Comparison of ENCODE assay signal across 1 cellular context in the genomic region with DNA sequence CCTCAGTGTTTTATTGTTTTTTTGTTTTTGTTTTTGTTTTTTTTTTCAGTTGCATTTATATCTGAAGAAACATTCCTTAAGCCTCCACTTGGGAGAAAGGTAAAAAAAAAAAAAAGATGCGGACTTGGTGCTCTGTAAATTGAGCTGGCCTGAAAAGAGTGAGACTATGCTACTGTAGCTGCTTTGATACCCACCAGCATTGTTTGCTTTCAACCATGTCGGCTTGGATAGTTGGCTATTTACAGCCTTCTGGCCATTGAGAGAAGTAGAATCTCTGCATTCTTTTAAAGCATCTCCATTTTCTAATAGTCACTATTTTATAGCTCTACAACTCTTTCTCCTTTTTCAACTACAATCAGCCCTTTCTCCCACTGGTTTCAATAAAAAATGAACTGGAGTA.
TF ChIP-seq lines count a peak whose summit lies in the region.

No MANE protein-coding gene starts in this region.

TF ChIP-seq in GM23338, 12 proteins besides CTCF, POLR2A, EP300 and RAD21:
- TF ChIP-seq, protein P1, sequence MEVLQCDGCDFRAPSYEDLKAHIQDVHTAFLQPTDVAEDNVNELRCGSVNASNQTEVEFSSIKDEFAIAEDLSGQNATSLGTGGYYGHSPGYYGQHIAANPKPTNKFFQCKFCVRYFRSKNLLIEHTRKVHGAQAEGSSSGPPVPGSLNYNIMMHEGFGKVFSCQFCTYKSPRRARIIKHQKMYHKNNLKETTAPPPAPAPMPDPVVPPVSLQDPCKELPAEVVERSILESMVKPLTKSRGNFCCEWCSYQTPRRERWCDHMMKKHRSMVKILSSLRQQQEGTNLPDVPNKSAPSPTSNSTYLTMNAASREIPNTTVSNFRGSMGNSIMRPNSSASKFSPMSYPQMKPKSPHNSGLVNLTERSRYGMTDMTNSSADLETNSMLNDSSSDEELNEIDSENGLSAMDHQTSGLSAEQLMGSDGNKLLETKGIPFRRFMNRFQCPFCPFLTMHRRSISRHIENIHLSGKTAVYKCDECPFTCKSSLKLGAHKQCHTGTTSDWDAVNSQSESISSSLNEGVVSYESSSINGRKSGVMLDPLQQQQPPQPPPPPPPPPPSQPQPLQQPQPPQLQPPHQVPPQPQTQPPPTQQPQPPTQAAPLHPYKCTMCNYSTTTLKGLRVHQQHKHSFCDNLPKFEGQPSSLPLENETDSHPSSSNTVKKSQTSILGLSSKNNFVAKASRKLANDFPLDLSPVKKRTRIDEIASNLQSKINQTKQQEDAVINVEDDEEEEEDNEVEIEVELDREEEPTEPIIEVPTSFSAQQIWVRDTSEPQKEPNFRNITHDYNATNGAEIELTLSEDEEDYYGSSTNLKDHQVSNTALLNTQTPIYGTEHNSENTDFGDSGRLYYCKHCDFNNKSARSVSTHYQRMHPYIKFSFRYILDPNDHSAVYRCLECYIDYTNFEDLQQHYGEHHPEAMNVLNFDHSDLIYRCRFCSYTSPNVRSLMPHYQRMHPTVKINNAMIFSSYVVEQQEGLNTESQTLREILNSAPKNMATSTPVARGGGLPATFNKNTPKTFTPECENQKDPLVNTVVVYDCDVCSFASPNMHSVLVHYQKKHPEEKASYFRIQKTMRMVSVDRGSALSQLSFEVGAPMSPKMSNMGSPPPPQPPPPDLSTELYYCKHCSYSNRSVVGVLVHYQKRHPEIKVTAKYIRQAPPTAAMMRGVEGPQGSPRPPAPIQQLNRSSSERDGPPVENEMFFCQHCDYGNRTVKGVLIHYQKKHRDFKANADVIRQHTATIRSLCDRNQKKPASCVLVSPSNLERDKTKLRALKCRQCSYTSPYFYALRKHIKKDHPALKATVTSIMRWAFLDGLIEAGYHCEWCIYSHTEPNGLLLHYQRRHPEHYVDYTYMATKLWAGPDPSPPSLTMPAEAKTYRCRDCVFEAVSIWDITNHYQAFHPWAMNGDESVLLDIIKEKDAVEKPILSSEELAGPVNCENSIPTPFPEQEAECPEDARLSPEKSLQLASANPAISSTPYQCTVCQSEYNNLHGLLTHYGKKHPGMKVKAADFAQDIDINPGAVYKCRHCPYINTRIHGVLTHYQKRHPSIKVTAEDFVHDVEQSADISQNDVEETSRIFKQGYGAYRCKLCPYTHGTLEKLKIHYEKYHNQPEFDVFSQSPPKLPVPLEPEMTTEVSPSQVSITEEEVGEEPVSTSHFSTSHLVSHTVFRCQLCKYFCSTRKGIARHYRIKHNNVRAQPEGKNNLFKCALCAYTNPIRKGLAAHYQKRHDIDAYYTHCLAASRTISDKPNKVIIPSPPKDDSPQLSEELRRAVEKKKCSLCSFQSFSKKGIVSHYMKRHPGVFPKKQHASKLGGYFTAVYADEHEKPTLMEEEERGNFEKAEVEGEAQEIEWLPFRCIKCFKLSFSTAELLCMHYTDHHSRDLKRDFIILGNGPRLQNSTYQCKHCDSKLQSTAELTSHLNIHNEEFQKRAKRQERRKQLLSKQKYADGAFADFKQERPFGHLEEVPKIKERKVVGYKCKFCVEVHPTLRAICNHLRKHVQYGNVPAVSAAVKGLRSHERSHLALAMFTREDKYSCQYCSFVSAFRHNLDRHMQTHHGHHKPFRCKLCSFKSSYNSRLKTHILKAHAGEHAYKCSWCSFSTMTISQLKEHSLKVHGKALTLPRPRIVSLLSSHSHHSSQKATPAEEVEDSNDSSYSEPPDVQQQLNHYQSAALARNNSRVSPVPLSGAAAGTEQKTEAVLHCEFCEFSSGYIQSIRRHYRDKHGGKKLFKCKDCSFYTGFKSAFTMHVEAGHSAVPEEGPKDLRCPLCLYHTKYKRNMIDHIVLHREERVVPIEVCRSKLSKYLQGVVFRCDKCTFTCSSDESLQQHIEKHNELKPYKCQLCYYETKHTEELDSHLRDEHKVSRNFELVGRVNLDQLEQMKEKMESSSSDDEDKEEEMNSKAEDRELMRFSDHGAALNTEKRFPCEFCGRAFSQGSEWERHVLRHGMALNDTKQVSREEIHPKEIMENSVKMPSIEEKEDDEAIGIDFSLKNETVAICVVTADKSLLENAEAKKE (CRISPR knock-in tag; IDR thresholded peaks at IDR 0.05), result no peak
- TF ChIP-seq, protein P2, sequence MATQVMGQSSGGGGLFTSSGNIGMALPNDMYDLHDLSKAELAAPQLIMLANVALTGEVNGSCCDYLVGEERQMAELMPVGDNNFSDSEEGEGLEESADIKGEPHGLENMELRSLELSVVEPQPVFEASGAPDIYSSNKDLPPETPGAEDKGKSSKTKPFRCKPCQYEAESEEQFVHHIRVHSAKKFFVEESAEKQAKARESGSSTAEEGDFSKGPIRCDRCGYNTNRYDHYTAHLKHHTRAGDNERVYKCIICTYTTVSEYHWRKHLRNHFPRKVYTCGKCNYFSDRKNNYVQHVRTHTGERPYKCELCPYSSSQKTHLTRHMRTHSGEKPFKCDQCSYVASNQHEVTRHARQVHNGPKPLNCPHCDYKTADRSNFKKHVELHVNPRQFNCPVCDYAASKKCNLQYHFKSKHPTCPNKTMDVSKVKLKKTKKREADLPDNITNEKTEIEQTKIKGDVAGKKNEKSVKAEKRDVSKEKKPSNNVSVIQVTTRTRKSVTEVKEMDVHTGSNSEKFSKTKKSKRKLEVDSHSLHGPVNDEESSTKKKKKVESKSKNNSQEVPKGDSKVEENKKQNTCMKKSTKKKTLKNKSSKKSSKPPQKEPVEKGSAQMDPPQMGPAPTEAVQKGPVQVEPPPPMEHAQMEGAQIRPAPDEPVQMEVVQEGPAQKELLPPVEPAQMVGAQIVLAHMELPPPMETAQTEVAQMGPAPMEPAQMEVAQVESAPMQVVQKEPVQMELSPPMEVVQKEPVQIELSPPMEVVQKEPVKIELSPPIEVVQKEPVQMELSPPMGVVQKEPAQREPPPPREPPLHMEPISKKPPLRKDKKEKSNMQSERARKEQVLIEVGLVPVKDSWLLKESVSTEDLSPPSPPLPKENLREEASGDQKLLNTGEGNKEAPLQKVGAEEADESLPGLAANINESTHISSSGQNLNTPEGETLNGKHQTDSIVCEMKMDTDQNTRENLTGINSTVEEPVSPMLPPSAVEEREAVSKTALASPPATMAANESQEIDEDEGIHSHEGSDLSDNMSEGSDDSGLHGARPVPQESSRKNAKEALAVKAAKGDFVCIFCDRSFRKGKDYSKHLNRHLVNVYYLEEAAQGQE (IDR thresholded peaks at IDR 0.05; ENCODE audit: unreplicated experiment), result no peak
- TF ChIP-seq EZH2phosphoT487 (IDR thresholded peaks at IDR 0.05; ENCODE audit: unreplicated experiment) (no peak), STAT1 (IDR thresholded peaks at IDR 0.05; ENCODE audit: unreplicated experiment) (no peak), JUNB (IDR thresholded peaks at IDR 0.05; ENCODE audit: unreplicated experiment) (no peak), ZNF114 (CRISPR knock-in tag; IDR thresholded peaks at IDR 0.05) (no peak)
- TF ChIP-seq, protein P3, sequence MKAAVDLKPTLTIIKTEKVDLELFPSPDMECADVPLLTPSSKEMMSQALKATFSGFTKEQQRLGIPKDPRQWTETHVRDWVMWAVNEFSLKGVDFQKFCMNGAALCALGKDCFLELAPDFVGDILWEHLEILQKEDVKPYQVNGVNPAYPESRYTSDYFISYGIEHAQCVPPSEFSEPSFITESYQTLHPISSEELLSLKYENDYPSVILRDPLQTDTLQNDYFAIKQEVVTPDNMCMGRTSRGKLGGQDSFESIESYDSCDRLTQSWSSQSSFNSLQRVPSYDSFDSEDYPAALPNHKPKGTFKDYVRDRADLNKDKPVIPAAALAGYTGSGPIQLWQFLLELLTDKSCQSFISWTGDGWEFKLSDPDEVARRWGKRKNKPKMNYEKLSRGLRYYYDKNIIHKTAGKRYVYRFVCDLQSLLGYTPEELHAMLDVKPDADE (IDR thresholded peaks at IDR 0.05), result no peak
